ENCODE assay signal across 20 cellular contexts in the genomic region with DNA sequence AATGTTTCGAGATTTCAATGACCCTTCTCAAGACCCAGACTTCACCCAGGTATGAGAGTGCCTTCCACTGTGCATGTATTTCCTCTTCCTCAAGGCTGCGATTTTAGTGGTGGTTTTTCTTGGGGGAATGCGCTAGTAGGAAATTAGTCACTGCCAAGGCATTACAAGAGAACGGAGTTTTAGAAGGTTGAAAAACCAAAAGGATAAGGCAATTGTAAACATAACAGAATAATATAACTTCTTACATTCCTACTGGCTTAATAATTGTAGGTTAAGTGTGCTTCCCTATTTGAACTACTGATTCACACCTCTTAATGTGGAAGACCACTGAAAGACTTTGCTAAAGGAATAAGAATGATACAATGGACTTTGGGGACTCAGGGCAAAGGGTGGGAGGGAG. TPM values are rescaled to one million over a fixed set of nuclear protein-coding genes. Genes with fewer than 3 reads are reported as not detected.
DNase-seq lines count a peak whose midpoint lies in the region; ATAC-seq, FAIRE-seq and TF ChIP-seq lines count a peak whose summit lies in the region.
"Had no signal": no experiment of that assay in that cellular context is flagged by ENCODE, and none has a peak within 500 bp of the region (broad histone marks: within the 10 kb centered on the region; RNA-seq: fewer than 3 reads in every experiment).

No MANE protein-coding gene starts in this region.

- H3K9me1 ChIP-seq in endothelial cell of umbilical vein (replicated peaks; ENCODE audit: control insufficient read depth, extremely low read depth, insufficient read depth, low read length): no peaks in the 10 kb centered on the region

- no peak overlapping the region for H3K27ac Mint-ChIP-seq in activated naive CD4-positive, alpha-beta T cell treated with anti-CD3 and anti-CD28 coated beads, Interleukin-2, amount 50 U/mL, for 72 hours
- H3K27ac Mint-ChIP-seq: dendritic cell treated with granulocyte-macrophage colony-stimulating factor and Interleukin-4, amounts not matched to agents 40 ng/mL and 50 ng/mL, for 4 days; memory B cell had no signal

- H3K9me3 Mint-ChIP-seq in activated naive CD4-positive, alpha-beta T cell treated with anti-CD3 and anti-CD28 coated beads, Interleukin-2, amount 50 U/mL, for 72 hours: no peaks in the 10 kb centered on the region
- H3K9me3 Mint-ChIP-seq: dendritic cell treated with granulocyte-macrophage colony-stimulating factor and Interleukin-4, amounts not matched to agents 40 ng/mL and 50 ng/mL, for 4 days; memory B cell; naive thymus-derived CD8-positive, alpha-beta T cell had no signal

- ATAC-seq in activated naive CD4-positive, alpha-beta T cell treated with anti-CD3 and anti-CD28 coated beads, Interleukin-2, amount 50 U/mL, for 72 hours: no peak
- ATAC-seq: heart left ventricle; naive thymus-derived CD8-positive, alpha-beta T cell had no signal

- H3K79me2 ChIP-seq in PC-9 (ENCODE audit: low read depth): no peaks in the 10 kb centered on the region
- H3K79me2 ChIP-seq in endothelial cell of umbilical vein (ENCODE audit: control insufficient read depth, insufficient read depth, low read length): no peaks in the 10 kb centered on the region

- H3K27me3 ChIP-seq in PC-9 (ENCODE audit: insufficient read depth, low read depth): no peaks in the 10 kb centered on the region
- no peaks in the 10 kb centered on the region for H3K27me3 ChIP-seq in endothelial cell of umbilical vein (ENCODE audit: control insufficient read depth in 2 of 2, insufficient read depth in 2 of 2, low read length in 2 of 2)
- no peaks in the 10 kb centered on the region for H3K27me3 ChIP-seq in ascending aorta
- H3K27me3 ChIP-seq: BLaER1 treated with 17β-estradiol and CSF1 and Interleukin-3, amounts not matched to agents 10 nM and 100 nM; heart left ventricle had no signal

- H3K9ac ChIP-seq in endothelial cell of umbilical vein (replicated peaks; ENCODE audit: extremely low read depth, insufficient read depth, low read length): peak overlapping the region; percentile 14
- H3K9ac ChIP-seq: BLaER1 treated with 17β-estradiol and CSF1 and Interleukin-3, amounts not matched to agents 10 nM and 100 nM had no signal

- BruUV-seq in PC-9 (replicated peaks; lab: Mats Ljungman, UMichigan) (no TSS peak), endothelial cell of umbilical vein (replicated peaks; lab: Mats Ljungman, UMichigan) (no TSS peak)

- H4K20me1 ChIP-seq in PC-9 (ENCODE audit: insufficient read depth): no peaks in the 10 kb centered on the region
- no peaks in the 10 kb centered on the region for H4K20me1 ChIP-seq in endothelial cell of umbilical vein (replicated peaks; ENCODE audit: control insufficient read depth, extremely low read depth, insufficient read depth, low read length)
- H4K20me1 ChIP-seq: BLaER1 treated with 17β-estradiol and CSF1 and Interleukin-3, amounts not matched to agents 10 nM and 100 nM had no signal

- POLR2A ChIA-PET in PC-9 (lab: Charles Lee; ENCODE audit: unreplicated experiment) (no interaction called here), endothelial cell of umbilical vein (lab: Charles Lee) (no interaction called here)

- H3K36me3 ChIP-seq in PC-9 (ENCODE audit: low read depth) (no peaks in the 10 kb centered on the region), endothelial cell of umbilical vein (ENCODE audit: control insufficient read depth in 2 of 2, extremely low read depth in 1 of 2, insufficient read depth in 2 of 2, low read length in 2 of 2) (peaks cover 8 to 11% of the 10 kb centered on the region in 2 experiments), ascending aorta (peaks cover 36 to 90% of the 10 kb centered on the region in 2 donors)

- DNase-seq in EL (peak; percentile 85), PC-9 (peak in 1 of 2 experiments; percentile 63), endothelial cell of umbilical vein (ENCODE audit: low read depth, low spot score) (peak; percentile 75), pulmonary artery endothelial cell (ENCODE audit: low read depth, low spot score) (peak; percentile 35), NCI-H187 treated with DMSO at 0.1 percent for 48 hours (lab: John Stamatoyannopoulos, UW) (no peak), ascending aorta (ENCODE audit: low spot score in 2 of 2) (no peak), cortex of kidney (lab: John Stamatoyannopoulos, UW) (no peak)
- no peak for DNase-seq in activated naive CD4-positive, alpha-beta T cell treated with anti-CD3 and anti-CD28 coated beads, Interleukin-2, amount 50 U/mL, for 72 hours (ENCODE audit: low spot score in 2 of 2)
- DNase-seq: activated CD4-positive, alpha-beta T cell treated with anti-CD3 and anti-CD28 coated beads for 48 hours; activated CD8-positive, alpha-beta memory T cell treated with anti-CD3 and anti-CD28 coated beads, Interleukin-2, amount 50 U/mL, for 48 hours; activated gamma-delta T cell; anterior cingulate cortex; heart left ventricle; naive thymus-derived CD8-positive, alpha-beta T cell; NCI-H1436 treated with DMSO at 0.1 percent for 48 hours; NCI-H2227 treated with DMSO at 0.1 percent for 48 hours had no signal

- H3K4me2 ChIP-seq in PC-9 (no peak overlapping the region), endothelial cell of umbilical vein (ENCODE audit: insufficient read depth, low read length) (peak overlapping the region; percentile 36)
- H3K4me2 ChIP-seq: BLaER1 treated with 17β-estradiol and CSF1 and Interleukin-3, amounts not matched to agents 10 nM and 100 nM had no signal

- H3F3A ChIP-seq in PC-9 (ENCODE audit: insufficient read depth, low read depth): no peaks in the 10 kb centered on the region

- FAIRE-seq in endothelial cell of umbilical vein (lab: Jason Lieb, UNC): peak; percentile 78

- dilution Hi-C loops in endothelial cell of umbilical vein (cut with MboI; ENCODE audit: extremely low pct_ligation_motif_present, low sequenced_read_pairs): no loop called here

- CTCF ChIA-PET in PC-9 (lab: Charles Lee): no interaction called here
- CTCF ChIA-PET in endothelial cell of umbilical vein (lab: Charles Lee): interaction anchor here (3.9 kb wide), 1 partner anchor 44 kb away, joined by 16 read pairs; no protein-coding TSS in a partner anchor

- no peaks in the 10 kb centered on the region for H3K36me3 Mint-ChIP-seq in activated naive CD4-positive, alpha-beta T cell treated with anti-CD3 and anti-CD28 coated beads, Interleukin-2, amount 50 U/mL, for 72 hours

- intact Hi-C loops in PC-9 (cut with micrococcal nuclease; ENCODE audit: unreplicated experiment) (no loop called here), endothelial cell of umbilical vein (cut with micrococcal nuclease) (loop anchor here (1.0 to 2.0 kb wide), 2 partner anchors 8 to 27 kb away; no protein-coding TSS in a partner anchor), ascending aorta (cut with DNase I) (no loop called here)

- H3K9me3 ChIP-seq in PC-9 (ENCODE audit: insufficient read depth, low read depth) (no peaks in the 10 kb centered on the region), endothelial cell of umbilical vein (replicated peaks; ENCODE audit: control insufficient read depth, insufficient read depth, low read length) (no peaks in the 10 kb centered on the region), ascending aorta (no peaks in the 10 kb centered on the region)
- H3K9me3 ChIP-seq: BLaER1 treated with 17β-estradiol and CSF1 and Interleukin-3, amounts not matched to agents 10 nM and 100 nM; heart left ventricle had no signal

- no peaks in the 10 kb centered on the region for H3K9me2 ChIP-seq in PC-9 (ENCODE audit: insufficient read depth)

- H3K4me1 ChIP-seq in PC-9 (replicated peaks; ENCODE audit: insufficient read depth) (peaks cover 33% of the 10 kb centered on the region), endothelial cell of umbilical vein (ENCODE audit: control insufficient read depth, extremely low read depth, insufficient read depth, low read length) (peaks cover 27% of the 10 kb centered on the region), ascending aorta (peaks cover 0 to 3% of the 10 kb centered on the region in 2 donors)
- H3K4me1 ChIP-seq: BLaER1 treated with 17β-estradiol and CSF1 and Interleukin-3, amounts not matched to agents 10 nM and 100 nM had no signal

- no peak overlapping the region for H2AFZ ChIP-seq in PC-9
- H2AFZ ChIP-seq in endothelial cell of umbilical vein (ENCODE audit: low read depth, low read length): no peak overlapping the region

- H3K4me3 ChIP-seq in PC-9 (no peak overlapping the region), endothelial cell of umbilical vein (replicated peaks in 1 of 3; ENCODE audit: insufficient read depth in 1 of 3, low read depth in 1 of 3, low read length in 3 of 3) (no peak overlapping the region), ascending aorta (no peak overlapping the region)
- H3K4me3 ChIP-seq: BLaER1 treated with 17β-estradiol and CSF1 and Interleukin-3, amounts not matched to agents 10 nM and 100 nM; heart left ventricle had no signal

- TF ChIP-seq CTCF in PC-9 (conservative IDR thresholded peaks at IDR 0.05): no peak
- no peak for TF ChIP-seq CTCF in endothelial cell of umbilical vein (IDR thresholded peaks at IDR 0.05; ENCODE audit: extremely low read depth in 1 of 2, insufficient read depth in 1 of 2, low read depth in 1 of 2, low read length in 2 of 2)
- TF ChIP-seq CTCF in ascending aorta (IDR thresholded peaks at IDR 0.05): no peak

- TF ChIP-seq POLR2A in endothelial cell of umbilical vein (IDR thresholded peaks at IDR 0.05; ENCODE audit: low read depth, low read length): no peak

- H3K27ac ChIP-seq in PC-9 (peak overlapping the region; percentile 44), endothelial cell of umbilical vein (ENCODE audit: insufficient read depth, low read depth, low read length) (peak overlapping the region; percentile 70), ascending aorta (no peak overlapping the region)
- H3K27ac ChIP-seq: BLaER1 treated with 17β-estradiol and CSF1 and Interleukin-3, amounts not matched to agents 10 nM and 100 nM; heart left ventricle; RWPE1 had no signal

TF ChIP-seq in endothelial cell of umbilical vein, 7 proteins besides CTCF, POLR2A, EP300 and RAD21 (continues in another document):
- TF ChIP-seq JUN (IDR thresholded peaks at IDR 0.05; ENCODE audit: borderline replicate concordance, insufficient read depth, insufficient read length, low read depth) (peak; percentile 66), GATA2 (IDR thresholded peaks at IDR 0.05; ENCODE audit: insufficient read depth, insufficient read length, low read depth, low read length) (no peak)

RNA-seq across cellular contexts. Expression of a gene that starts 38.9 kb away (rescaled TPM):
- total RNA-seq in PC-9 (2021) (26.1 and 30.2 TPM in 2 replicates), endothelial cell of umbilical vein (54.1 and 56.9 TPM in 2 replicates), pulmonary artery endothelial cell (49.1 and 90.9 TPM in 2 replicates), ascending aorta (19.1 TPM)
- polyA plus RNA-seq in endothelial cell of umbilical vein: 45.7 and 51.6 TPM in 2 replicates
- polyA plus RNA-seq in endothelial cell of umbilical vein (2011; cell fraction: cytosol; rRNA removed): 54.8 and 58.8 TPM in 2 replicates
- polyA plus RNA-seq in endothelial cell of umbilical vein (2011; cell fraction: nucleus; rRNA removed): 49.0 and 57.5 TPM in 2 replicates
- 59.5 and 79.4 TPM in 2 replicates for polyA plus RNA-seq in endothelial cell of umbilical vein (2012)
- polyA minus RNA-seq in endothelial cell of umbilical vein: 86.8 and 92.0 TPM in 2 replicates
- polyA minus RNA-seq in endothelial cell of umbilical vein (2011; cell fraction: cytosol; rRNA and poly(A)+ RNA removed): 13.4 TPM
- polyA minus RNA-seq in endothelial cell of umbilical vein (2011; cell fraction: nucleus; rRNA and poly(A)+ RNA removed): 31.6 and 44.5 TPM in 2 replicates
- 10 to 100 TPM in 1 of 2 donors, 1 to 10 TPM in 1; 9.9 to 16.7 TPM for total RNA-seq in activated naive CD4-positive, alpha-beta T cell treated with anti-CD3 and anti-CD28 coated beads, Interleukin-2, amount 50 U/mL, for 72 hours

Comparison
In these comparisons a context has a peak if more than half of its experiments do, and no peak if none do; other contexts are left out.
1. DNase-seq: peak in EL (single experiment), endothelial cell of umbilical vein (single experiment) and pulmonary artery endothelial cell (single experiment); none in NCI-H187 treated with DMSO at 0.1 percent for 48 hours (single experiment), ascending aorta (0 of 2), activated naive CD4-positive, alpha-beta T cell treated with anti-CD3 and anti-CD28 coated beads, Interleukin-2, amount 50 U/mL, for 72 hours (0 of 2) and cortex of kidney (single experiment).
2. H3K27ac ChIP-seq: peak in PC-9 (single experiment) and endothelial cell of umbilical vein (single experiment); none in ascending aorta (0 of 2).